In genomic region chr20:31822421-31823330, GRCh38 we compare ENCODE assay signal across 8 cellular contexts. TPM values are rescaled to one million over a fixed set of nuclear protein-coding genes. Genes with fewer than 3 reads are reported as not detected.
DNase-seq lines count a peak whose midpoint lies in the region; ATAC-seq and TF ChIP-seq lines count a peak whose summit lies in the region.

No MANE protein-coding gene starts in this region.

- H3K36me3 ChIP-seq in colonic mucosa: no peaks in the 10 kb centered on the region
- H3K36me3 ChIP-seq in lung (ENCODE audit: control insufficient read depth in 2 of 2, insufficient read depth in 2 of 2, low read length in 2 of 2): no peaks in the 10 kb centered on the region

- H3K27me3 ChIP-seq in colonic mucosa (no peaks in the 10 kb centered on the region), lung (ENCODE audit: control insufficient read depth, insufficient read depth) (no peaks in the 10 kb centered on the region)

- no peaks in the 10 kb centered on the region for H3K4me1 ChIP-seq in colonic mucosa
- H3K4me1 ChIP-seq in lung (ENCODE audit: control insufficient read depth in 2 of 2, insufficient read depth in 2 of 2, low read length in 2 of 2): no peaks in the 10 kb centered on the region

- H3K4me3 Mint-ChIP-seq in activated CD4-positive, alpha-beta T cell treated with anti-CD3 and anti-CD28 coated beads, Interleukin-2, amount 10 ng/mL, durations not matched to agents 7 days and 5 days: no peak overlapping the region

- no peaks in the 10 kb centered on the region for H3K36me3 Mint-ChIP-seq in activated CD4-positive, alpha-beta T cell treated with anti-CD3 and anti-CD28 coated beads, Interleukin-2, amount 10 ng/mL, durations not matched to agents 7 days and 5 days (ENCODE audit: low read depth)

- H3K4me1 Mint-ChIP-seq in activated CD4-positive, alpha-beta T cell treated with anti-CD3 and anti-CD28 coated beads, Interleukin-2, amount 10 ng/mL, durations not matched to agents 7 days and 5 days: peaks cover 2% of the 10 kb centered on the region

- peak; percentile 98 for TF ChIP-seq CTCF in colonic mucosa (IDR thresholded peaks at IDR 0.05)
- peak; percentile 95 for TF ChIP-seq CTCF in lung (IDR thresholded peaks at IDR 0.05; ENCODE audit: control extremely low read depth, extremely low read depth)

- 7% methylated on average over 21 to 29 of the region's 29 CpGs for WGBS in lung, 2 donors

- intact Hi-C loops in colonic mucosa (cut with DNase I): loop anchor here (2.0 to 5.0 kb wide), 2 partner anchors 210 to 270 kb away; no protein-coding TSS in a partner anchor

- DNase-seq in ELF-1 (ENCODE audit: low read depth, low spot score): peak; percentile 96
- peak; percentile 91 for DNase-seq in NCI-H446 treated with DMSO at 0.1 percent for 48 hours (lab: John Stamatoyannopoulos, UW)
- peak; percentile 75 for DNase-seq in activated CD4-positive, alpha-beta T cell treated with anti-CD3 and anti-CD28 coated beads, Interleukin-2, amount 10 ng/mL, durations not matched to agents 7 days and 5 days
- peak; percentile 66 for DNase-seq in colonic mucosa
- DNase-seq in lung (ENCODE audit: low spot score): peak; percentile 77
- DNase-seq in stimulated activated CD8-positive, alpha-beta memory T cell treated with anti-CD3 and anti-CD28 coated beads, Interleukin-12 subunit alpha, Interleukin-12 subunit beta, amount 100 ng/mL, for 24 hours (ENCODE audit: extremely low read depth): peak; percentile 42
- DNase-seq in OCI-M2 (lab: John Stamatoyannopoulos, UW; ENCODE audit: unreplicated experiment): no peak

- H3K27me3 Mint-ChIP-seq in activated CD4-positive, alpha-beta T cell treated with anti-CD3 and anti-CD28 coated beads, Interleukin-2, amount 10 ng/mL, durations not matched to agents 7 days and 5 days: no peaks in the 10 kb centered on the region

- H3K4me3 ChIP-seq in colonic mucosa (no peak overlapping the region), lung (no peak overlapping the region)

- H3K9me3 ChIP-seq in colonic mucosa: no peaks in the 10 kb centered on the region
- H3K9me3 ChIP-seq in lung (ENCODE audit: control insufficient read depth in 2 of 2, insufficient read depth in 1 of 2, low read length in 1 of 2): no peaks in the 10 kb centered on the region

- no peak overlapping the region for H3K27ac Mint-ChIP-seq in activated CD4-positive, alpha-beta T cell treated with anti-CD3 and anti-CD28 coated beads, Interleukin-2, amount 10 ng/mL, durations not matched to agents 7 days and 5 days

- no peak overlapping the region for H3K27ac ChIP-seq in colonic mucosa
- H3K27ac ChIP-seq in lung (ENCODE audit: low read depth in 1 of 2, low read length in 1 of 2): peak overlapping the region in 1 of 2 donors; percentile 16

- peak; percentile 65 for ATAC-seq in HG03039 (IDR thresholded peaks at IDR 0.05; ENCODE audit: unreplicated experiment)
- peak; percentile 89 for ATAC-seq in lung (ENCODE audit: insufficient read depth, low FRiP score)

- H3K9ac ChIP-seq in colonic mucosa (ENCODE audit: low read depth in 2 of 2, low read length in 2 of 2): no peak overlapping the region

- H3K9me3 Mint-ChIP-seq in activated CD4-positive, alpha-beta T cell treated with anti-CD3 and anti-CD28 coated beads, Interleukin-2, amount 10 ng/mL, durations not matched to agents 7 days and 5 days: no peaks in the 10 kb centered on the region

- POLR2A ChIA-PET in activated CD4-positive, alpha-beta T cell treated with anti-CD3 and anti-CD28 coated beads, Interleukin-2, amount 10 ng/mL, durations not matched to agents 7 days and 5 days (lab: Charles Lee): no interaction called here

- CTCF ChIA-PET in activated CD4-positive, alpha-beta T cell treated with anti-CD3 and anti-CD28 coated beads, Interleukin-2, amount 10 ng/mL, durations not matched to agents 7 days and 5 days (lab: Charles Lee): interaction anchor here (0.6 to 3.5 kb wide), 13 partner anchors 15 to 702 kb away, joined by 3 to 18 read pairs (median 4); partner anchors contain the start of gene PDRG1

RNA-seq across cellular contexts. Expression of gene MYLK2, which starts 3.5 kb away (rescaled TPM):
- total RNA-seq in activated CD4-positive, alpha-beta T cell treated with anti-CD3 and anti-CD28 coated beads, Interleukin-2, amount 10 ng/mL, durations not matched to agents 7 days and 5 days: under 1 TPM; 0.52 to 0.87 TPM
- total RNA-seq in colonic mucosa (under 1 TPM; 0.11 to 0.20 TPM), lung (under 1 TPM in 1 of 2 donors, not detected in 1; 0.28 TPM)
- under 1 TPM; 0.06 to 0.26 TPM for polyA plus RNA-seq in lung

RNA-seq across cellular contexts. Expression of gene FOXS1, which starts 22.7 kb away (rescaled TPM):
- not detected for total RNA-seq in activated CD4-positive, alpha-beta T cell treated with anti-CD3 and anti-CD28 coated beads, Interleukin-2, amount 10 ng/mL, durations not matched to agents 7 days and 5 days
- total RNA-seq in colonic mucosa (under 1 TPM; 0.20 to 0.48 TPM), lung (1 to 10 TPM; 2.3 to 2.7 TPM)
- polyA plus RNA-seq in lung: 1 to 10 TPM; 1.4 to 3.2 TPM

RNA-seq across cellular contexts. Expression of gene DUSP15, which starts 47.7 kb away (rescaled TPM):
- total RNA-seq in activated CD4-positive, alpha-beta T cell treated with anti-CD3 and anti-CD28 coated beads, Interleukin-2, amount 10 ng/mL, durations not matched to agents 7 days and 5 days: not detected
- under 1 TPM; 0.59 to 0.74 TPM for total RNA-seq in colonic mucosa
- total RNA-seq in lung: 1 to 10 TPM; 4.1 to 4.7 TPM
- polyA plus RNA-seq in lung: 1 to 10 TPM; 1.6 to 1.7 TPM

RNA-seq across cellular contexts. Expression of gene TTLL9, which starts 47.8 kb away (rescaled TPM):
- total RNA-seq in activated CD4-positive, alpha-beta T cell treated with anti-CD3 and anti-CD28 coated beads, Interleukin-2, amount 10 ng/mL, durations not matched to agents 7 days and 5 days: not detected
- total RNA-seq in colonic mucosa: not detected
- total RNA-seq in lung: 1 to 10 TPM; 7.1 to 8.9 TPM
- polyA plus RNA-seq in lung: 1 to 10 TPM; 1.9 to 2.5 TPM
